8 cellular contexts compared by ENCODE assay signal in genomic region chr16:20900299-20901067, GRCh38. TPM values are rescaled to one million over a fixed set of nuclear protein-coding genes. Genes with fewer than 3 reads are reported as not detected.
DNase-seq lines count a peak whose midpoint lies in the region; ATAC-seq and TF ChIP-seq lines count a peak whose summit lies in the region.

DCUN1D3 (minus strand) TSS chr16:20900358; CDS start chr16:20862538, 37,820 bp downstream.
LYRM1 (plus strand) TSS chr16:20900771; CDS start chr16:20915556, 14,785 bp downstream.

- peak in 1 of 4 donors; percentile 64 for TF ChIP-seq EP300 in upper lobe of left lung (IDR thresholded peaks at IDR 0.05)

- intact Hi-C loops in adrenal gland (cut with DNase I) (no loop called here), heart right ventricle (cut with DNase I) (loop anchor here in 8 of 10 donors (2.0 to 10.0 kb wide), 7 partner anchors 33 to 93 kb away; partner anchors contain the start of genes ERI2 (in 1 of the 8) and REXO5 (in 1 of the 8)), posterior cingulate gyrus (cut with DNase I) (loop anchor here (5.0 kb wide), 2 partner anchors 48 to 93 kb away; partner anchors contain the start of genes ERI2 and REXO5)

- no peak for TF ChIP-seq CTCF in GM12865 (IDR thresholded peaks at IDR 0.05; ENCODE audit: insufficient read depth, low read depth, low read length, missing control alignments)
- TF ChIP-seq CTCF in adrenal gland (IDR thresholded peaks at IDR 0.05) = peak in 1 of 6 experiments; percentile 1
- no peak for TF ChIP-seq CTCF in heart right ventricle (IDR thresholded peaks at IDR 0.05)
- TF ChIP-seq CTCF in upper lobe of left lung (IDR thresholded peaks at IDR 0.05) = peak in 2 of 6 experiments; percentile 6 to 14

- DNase-seq in GM12865 (ENCODE audit: low read depth) = peak; percentile 97
- DNase-seq in NCI-H146 (lab: John Stamatoyannopoulos, UW) = peak; percentile 99
- DNase-seq in T-helper 1 cell = peak; percentile 82 to 97 (median 83)
- DNase-seq in adrenal gland = peak; percentile 97 to 99 (median 98)
- peak; percentile 96 to 97 for DNase-seq in heart right ventricle
- DNase-seq in posterior cingulate gyrus = peak; percentile 91 to 99 (median 94)
- DNase-seq in upper lobe of left lung = peak; percentile 97 to 98

- WGBS in adrenal gland, 4 donors = 0 to 1% (median 0%) methylated on average over 24 to 62 of the region's 62 CpGs
- 0% methylated on average over 61 to 62 of the region's 62 CpGs for WGBS in heart right ventricle, 2 donors
- WGBS in upper lobe of left lung, 2 donors = 1% methylated on average over 34 to 53 of the region's 62 CpGs

- ATAC-seq in HG02798 (IDR thresholded peaks at IDR 0.05; ENCODE audit: poor library complexity, unreplicated experiment) = peak; percentile 83
- ATAC-seq in heart right ventricle = peak; percentile 91 to 96 (median 94)
- ATAC-seq in upper lobe of left lung (ENCODE audit: low FRiP score in 2 of 2) = peak; percentile 92 to 95

- H3K27ac ChIP-seq in adrenal gland = peak within 1 kb of the TSS; percentile 68 to 99 (median 95)
- peak within 1 kb of the TSS; percentile 95 to 99 (median 98) for H3K27ac ChIP-seq in heart right ventricle
- peak within 1 kb of the TSS; percentile 95 to 99 (median 97) for H3K27ac ChIP-seq in upper lobe of left lung

- H3K9me3 ChIP-seq in adrenal gland (replicated peaks in 1 of 3) = no peaks in the 10 kb centered on the region
- no peaks in the 10 kb centered on the region for H3K9me3 ChIP-seq in heart right ventricle
- no peaks in the 10 kb centered on the region for H3K9me3 ChIP-seq in upper lobe of left lung

- H3K36me3 ChIP-seq in adrenal gland (replicated peaks in 1 of 2) (peaks cover 0 to 8% of the 10 kb centered on the region in 2 donors), heart right ventricle (peaks cover 0 to 24% (median 3%) of the 10 kb centered on the region in 9 donors), upper lobe of left lung (peaks cover 0 to 15% (median 0%) of the 10 kb centered on the region in 4 donors)

- H3K4me1 ChIP-seq in adrenal gland (replicated peaks in 1 of 2) = peaks cover 30 to 66% of the 10 kb centered on the region in 2 donors
- peaks cover 5 to 79% (median 67%) of the 10 kb centered on the region in 9 donors for H3K4me1 ChIP-seq in heart right ventricle
- H3K4me1 ChIP-seq in upper lobe of left lung = peaks cover 51 to 70% (median 56%) of the 10 kb centered on the region in 4 donors

- TF ChIP-seq POLR2A in adrenal gland (IDR thresholded peaks at IDR 0.05) (peak; percentile 92 to 95), upper lobe of left lung (IDR thresholded peaks at IDR 0.05) (peak; percentile 10 to 94 (median 83))

- peak within 1 kb of the TSS; percentile 71 for H3K4me3 ChIP-seq in GM12865 (ENCODE audit: low read depth, low read length)
- H3K4me3 ChIP-seq in adrenal gland = peak within 1 kb of the TSS; percentile 57 to 82 (median 70)
- peak within 1 kb of the TSS; percentile 62 to 86 (median 76) for H3K4me3 ChIP-seq in heart right ventricle
- H3K4me3 ChIP-seq in upper lobe of left lung = peak within 1 kb of the TSS; percentile 53 to 91 (median 74)

- H3K27me3 ChIP-seq in adrenal gland (no peaks in the 10 kb centered on the region), heart right ventricle (no peaks in the 10 kb centered on the region), upper lobe of left lung (no peaks in the 10 kb centered on the region)

RNA-seq across cellular contexts. Expression of gene DCUN1D3, which starts in this region (rescaled TPM):
- total RNA-seq in adrenal gland (10 to 100 TPM; 18.8 to 47.2 (median 27.2) TPM), heart right ventricle (10 to 100 TPM in 6 of 10 donors, 1 to 10 TPM in 4; 7.8 to 32.6 (median 11.2) TPM), upper lobe of left lung (10 to 100 TPM in 5 of 6 donors, 1 to 10 TPM in 1; 7.2 to 33.0 (median 19.3) TPM)
- polyA plus RNA-seq in adrenal gland (10 to 100 TPM in 1 of 3 donors, 1 to 10 TPM in 2; 7.2 to 12.3 (median 9.8) TPM), heart right ventricle (1 to 10 TPM; 3.4 to 4.2 TPM)

RNA-seq across cellular contexts. Expression of gene LYRM1, which starts in this region (rescaled TPM):
- 10 to 100 TPM; 18.0 to 64.4 (median 36.5) TPM for total RNA-seq in adrenal gland
- polyA plus RNA-seq in adrenal gland = 10 to 100 TPM; 35.0 to 74.0 (median 54.8) TPM
- total RNA-seq in heart right ventricle = 10 to 100 TPM; 37.4 to 69.1 (median 48.9) TPM
- 10 to 100 TPM; 59.9 to 69.4 TPM for polyA plus RNA-seq in heart right ventricle
- 10 to 100 TPM in 5 of 6 donors, 1 to 10 TPM in 1; 6.8 to 34.4 (median 22.3) TPM for total RNA-seq in upper lobe of left lung

Comparison
In these comparisons a context has a peak if more than half of its experiments do, and no peak if none do; other contexts are left out.
1. Peak in every context shown above with its lines: DNase-seq, ATAC-seq, H3K4me3 ChIP-seq and H3K27ac ChIP-seq.
2. intact Hi-C loops: an anchor here in heart right ventricle (2.0 to 10.0 kb wide) and posterior cingulate gyrus (5.0 kb wide); none called in adrenal gland.